Comparison of ENCODE assay signal across 1 cellular context in genomic region chr6:105474234-105474633, GRCh38.
A peak's percentile ranks its signal among the peaks of the same experiment; 100 is the strongest.
TF ChIP-seq lines count a peak whose summit lies in the region.

No MANE protein-coding gene starts in this region.

TF ChIP-seq in H1, 55 proteins besides CTCF, POLR2A, EP300 and RAD21 (continued from another document):
- TF ChIP-seq CBX5 (IDR thresholded peaks at IDR 0.05; ENCODE audit: low read depth, low read length) (no peak), YY1 (IDR thresholded peaks at IDR 0.05; ENCODE audit: low read depth, low read length) (peak; percentile 88), CREB1 (IDR thresholded peaks at IDR 0.05) (no peak), CHD1 (IDR thresholded peaks at IDR 0.05; ENCODE audit: low read depth, low read length) (no peak), BACH1 (IDR thresholded peaks at IDR 0.05; ENCODE audit: low read length) (no peak)
